Comparison of ENCODE assay signal across 8 cellular contexts in genomic region chr1:114780344-114781226, GRCh38. TPM values are rescaled to one million over a fixed set of nuclear protein-coding genes. Genes with fewer than 3 reads are reported as not detected.
A peak's percentile ranks its signal among the peaks of the same experiment; 100 is the strongest.
DNase-seq lines count a peak whose midpoint lies in the region; ATAC-seq and TF ChIP-seq lines count a peak whose summit lies in the region.

Gene SIKE1, minus strand, starts transcription at chr1:114780685. Its CDS starts 78 bp downstream, at chr1:114780607.

- peaks cover 13% of the 10 kb centered on the region for H3K4me1 ChIP-seq in upper lobe of right lung

- ATAC-seq in HG02870 (IDR thresholded peaks at IDR 0.05; ENCODE audit: unreplicated experiment) = peak; percentile 98
- peak; percentile 99 for ATAC-seq in left cardiac atrium
- ATAC-seq in upper lobe of right lung = peak; percentile 99

- in situ Hi-C loops in GM13976 (cut with MboI; ENCODE audit: low sequenced_read_pairs, unreplicated experiment) = no loop called here

- H3K4me3 ChIP-seq in upper lobe of right lung = peak within 1 kb of the TSS; percentile 84

- TF ChIP-seq CTCF in GM13976 (IDR thresholded peaks at IDR 0.05; ENCODE audit: borderline replicate concordance, control extremely low read depth, extremely low read depth, insufficient read depth, missing control alignments) (no peak), upper lobe of right lung (IDR thresholded peaks at IDR 0.05) (no peak)

- DNase-seq in GM13976 (ENCODE audit: low spot score) (peak; percentile 94), NCI-H146 (lab: John Stamatoyannopoulos, UW) (peak; percentile 96), T-helper 1 cell (peak; percentile 88 to 96 (median 93)), amniotic epithelial cell (ENCODE audit: low read depth) (peak; percentile 95), left cardiac atrium (peak; percentile 96), posterior vena cava (ENCODE audit: low spot score) (peak; percentile 97), upper lobe of right lung (peak; percentile 95)

- peak within 1 kb of the TSS; percentile 86 for H3K27ac ChIP-seq in upper lobe of right lung

- no peaks in the 10 kb centered on the region for H3K9me3 ChIP-seq in upper lobe of right lung

- H3K36me3 ChIP-seq in upper lobe of right lung = peaks cover 26% of the 10 kb centered on the region

- H3K27me3 ChIP-seq in upper lobe of right lung = no peaks in the 10 kb centered on the region

- intact Hi-C loops in left cardiac atrium (cut with DNase I) = no loop called here
- intact Hi-C loops in posterior vena cava (cut with DNase I) = no loop called here
- intact Hi-C loops in upper lobe of right lung (cut with DNase I) = no loop called here

RNA-seq across cellular contexts. Expression of gene SIKE1, which starts in this region (rescaled TPM):
- total RNA-seq in left cardiac atrium = 10 to 100 TPM; 33.2 to 34.9 TPM
- total RNA-seq in posterior vena cava = 10 to 100 TPM; 43.4 to 47.7 TPM
- total RNA-seq in upper lobe of right lung = 31.2 TPM

Comparison
In these comparisons a context has a peak if more than half of its experiments do, and no peak if none do; other contexts are left out.
1. Peak in every context shown above with its lines: DNase-seq, ATAC-seq, H3K4me3 ChIP-seq and H3K27ac ChIP-seq.